Comparison of ENCODE assay signal across 1 cellular context in the genomic region with DNA sequence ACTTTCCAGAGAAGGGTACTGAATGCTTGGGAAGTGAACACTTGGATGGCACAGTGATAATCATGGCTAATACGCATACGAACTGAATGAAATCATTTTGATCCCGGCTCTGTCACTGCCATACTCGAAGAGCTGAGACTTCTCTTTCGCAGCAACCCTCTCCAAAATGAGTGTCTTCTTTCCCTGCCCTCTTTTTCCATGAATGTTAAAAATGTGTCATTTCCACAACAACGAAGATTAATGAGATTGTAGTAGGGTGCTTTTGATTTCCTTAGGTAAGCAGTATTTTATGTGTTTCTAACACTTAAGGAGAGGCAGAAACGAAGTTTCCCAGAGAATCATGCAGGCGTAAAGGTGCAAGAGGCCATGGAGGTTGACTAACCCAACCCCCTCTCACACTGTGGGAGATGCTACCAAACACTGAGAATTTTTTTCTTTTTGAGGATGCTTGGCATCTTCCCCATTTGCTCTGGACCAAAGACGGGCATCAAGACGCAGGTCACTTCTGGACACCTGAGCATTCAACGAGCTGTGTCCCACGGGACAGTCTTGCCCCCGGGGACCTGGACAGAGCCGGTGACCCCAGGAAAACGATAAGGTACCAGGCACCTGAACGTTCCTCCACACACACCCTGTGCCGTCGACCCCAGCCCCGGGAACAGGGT.
TF ChIP-seq lines count a peak whose summit lies in the region.

No MANE protein-coding gene starts in this region.

TF ChIP-seq in H1, 55 proteins besides CTCF, POLR2A, EP300 and RAD21 (continued from another document):
- TF ChIP-seq KDM4A (IDR thresholded peaks at IDR 0.05; ENCODE audit: low read depth, low read length, severe bottlenecking) (peak; percentile 28), SAP30 (IDR thresholded peaks at IDR 0.05; ENCODE audit: insufficient read depth, insufficient replicate concordance, low read length) (peak; percentile 70), CREB1 (IDR thresholded peaks at IDR 0.05) (no peak), TAF1 (IDR thresholded peaks at IDR 0.05; ENCODE audit: low read depth, low read length) (no peak), HDAC2 (IDR thresholded peaks at IDR 0.05; ENCODE audit: borderline replicate concordance in 1 of 2, low read depth in 2 of 2, low read length in 2 of 2) (peak in 1 of 2 experiments; percentile 78; a peak in 1 of 4 replicates), JUN (IDR thresholded peaks at IDR 0.05; ENCODE audit: low read depth, low read length) (no peak), EGR1 (IDR thresholded peaks at IDR 0.05; ENCODE audit: borderline replicate concordance, low read depth, low read length) (no peak), SRF (IDR thresholded peaks at IDR 0.05; ENCODE audit: low read depth, low read length) (no peak), ASH2L (IDR thresholded peaks at IDR 0.05; ENCODE audit: low read length) (peak; percentile 6), SIN3A (conservative IDR thresholded peaks at IDR 0.05 in 1 of 2, IDR thresholded peaks at IDR 0.05 in 1 of 2; ENCODE audit: low read depth in 1 of 2, low read length in 2 of 2) (no peak), CBX5 (IDR thresholded peaks at IDR 0.05; ENCODE audit: low read depth, low read length) (no peak), YY1 (IDR thresholded peaks at IDR 0.05; ENCODE audit: low read depth, low read length) (no peak), ZNF274 (IDR thresholded peaks at IDR 0.05; ENCODE audit: borderline replicate concordance, extremely low read depth, low read length) (no peak), RBBP5 (IDR thresholded peaks at IDR 0.05; ENCODE audit: borderline replicate concordance, low read depth, low read length) (no peak)
- TF ChIP-seq, protein P1, sequence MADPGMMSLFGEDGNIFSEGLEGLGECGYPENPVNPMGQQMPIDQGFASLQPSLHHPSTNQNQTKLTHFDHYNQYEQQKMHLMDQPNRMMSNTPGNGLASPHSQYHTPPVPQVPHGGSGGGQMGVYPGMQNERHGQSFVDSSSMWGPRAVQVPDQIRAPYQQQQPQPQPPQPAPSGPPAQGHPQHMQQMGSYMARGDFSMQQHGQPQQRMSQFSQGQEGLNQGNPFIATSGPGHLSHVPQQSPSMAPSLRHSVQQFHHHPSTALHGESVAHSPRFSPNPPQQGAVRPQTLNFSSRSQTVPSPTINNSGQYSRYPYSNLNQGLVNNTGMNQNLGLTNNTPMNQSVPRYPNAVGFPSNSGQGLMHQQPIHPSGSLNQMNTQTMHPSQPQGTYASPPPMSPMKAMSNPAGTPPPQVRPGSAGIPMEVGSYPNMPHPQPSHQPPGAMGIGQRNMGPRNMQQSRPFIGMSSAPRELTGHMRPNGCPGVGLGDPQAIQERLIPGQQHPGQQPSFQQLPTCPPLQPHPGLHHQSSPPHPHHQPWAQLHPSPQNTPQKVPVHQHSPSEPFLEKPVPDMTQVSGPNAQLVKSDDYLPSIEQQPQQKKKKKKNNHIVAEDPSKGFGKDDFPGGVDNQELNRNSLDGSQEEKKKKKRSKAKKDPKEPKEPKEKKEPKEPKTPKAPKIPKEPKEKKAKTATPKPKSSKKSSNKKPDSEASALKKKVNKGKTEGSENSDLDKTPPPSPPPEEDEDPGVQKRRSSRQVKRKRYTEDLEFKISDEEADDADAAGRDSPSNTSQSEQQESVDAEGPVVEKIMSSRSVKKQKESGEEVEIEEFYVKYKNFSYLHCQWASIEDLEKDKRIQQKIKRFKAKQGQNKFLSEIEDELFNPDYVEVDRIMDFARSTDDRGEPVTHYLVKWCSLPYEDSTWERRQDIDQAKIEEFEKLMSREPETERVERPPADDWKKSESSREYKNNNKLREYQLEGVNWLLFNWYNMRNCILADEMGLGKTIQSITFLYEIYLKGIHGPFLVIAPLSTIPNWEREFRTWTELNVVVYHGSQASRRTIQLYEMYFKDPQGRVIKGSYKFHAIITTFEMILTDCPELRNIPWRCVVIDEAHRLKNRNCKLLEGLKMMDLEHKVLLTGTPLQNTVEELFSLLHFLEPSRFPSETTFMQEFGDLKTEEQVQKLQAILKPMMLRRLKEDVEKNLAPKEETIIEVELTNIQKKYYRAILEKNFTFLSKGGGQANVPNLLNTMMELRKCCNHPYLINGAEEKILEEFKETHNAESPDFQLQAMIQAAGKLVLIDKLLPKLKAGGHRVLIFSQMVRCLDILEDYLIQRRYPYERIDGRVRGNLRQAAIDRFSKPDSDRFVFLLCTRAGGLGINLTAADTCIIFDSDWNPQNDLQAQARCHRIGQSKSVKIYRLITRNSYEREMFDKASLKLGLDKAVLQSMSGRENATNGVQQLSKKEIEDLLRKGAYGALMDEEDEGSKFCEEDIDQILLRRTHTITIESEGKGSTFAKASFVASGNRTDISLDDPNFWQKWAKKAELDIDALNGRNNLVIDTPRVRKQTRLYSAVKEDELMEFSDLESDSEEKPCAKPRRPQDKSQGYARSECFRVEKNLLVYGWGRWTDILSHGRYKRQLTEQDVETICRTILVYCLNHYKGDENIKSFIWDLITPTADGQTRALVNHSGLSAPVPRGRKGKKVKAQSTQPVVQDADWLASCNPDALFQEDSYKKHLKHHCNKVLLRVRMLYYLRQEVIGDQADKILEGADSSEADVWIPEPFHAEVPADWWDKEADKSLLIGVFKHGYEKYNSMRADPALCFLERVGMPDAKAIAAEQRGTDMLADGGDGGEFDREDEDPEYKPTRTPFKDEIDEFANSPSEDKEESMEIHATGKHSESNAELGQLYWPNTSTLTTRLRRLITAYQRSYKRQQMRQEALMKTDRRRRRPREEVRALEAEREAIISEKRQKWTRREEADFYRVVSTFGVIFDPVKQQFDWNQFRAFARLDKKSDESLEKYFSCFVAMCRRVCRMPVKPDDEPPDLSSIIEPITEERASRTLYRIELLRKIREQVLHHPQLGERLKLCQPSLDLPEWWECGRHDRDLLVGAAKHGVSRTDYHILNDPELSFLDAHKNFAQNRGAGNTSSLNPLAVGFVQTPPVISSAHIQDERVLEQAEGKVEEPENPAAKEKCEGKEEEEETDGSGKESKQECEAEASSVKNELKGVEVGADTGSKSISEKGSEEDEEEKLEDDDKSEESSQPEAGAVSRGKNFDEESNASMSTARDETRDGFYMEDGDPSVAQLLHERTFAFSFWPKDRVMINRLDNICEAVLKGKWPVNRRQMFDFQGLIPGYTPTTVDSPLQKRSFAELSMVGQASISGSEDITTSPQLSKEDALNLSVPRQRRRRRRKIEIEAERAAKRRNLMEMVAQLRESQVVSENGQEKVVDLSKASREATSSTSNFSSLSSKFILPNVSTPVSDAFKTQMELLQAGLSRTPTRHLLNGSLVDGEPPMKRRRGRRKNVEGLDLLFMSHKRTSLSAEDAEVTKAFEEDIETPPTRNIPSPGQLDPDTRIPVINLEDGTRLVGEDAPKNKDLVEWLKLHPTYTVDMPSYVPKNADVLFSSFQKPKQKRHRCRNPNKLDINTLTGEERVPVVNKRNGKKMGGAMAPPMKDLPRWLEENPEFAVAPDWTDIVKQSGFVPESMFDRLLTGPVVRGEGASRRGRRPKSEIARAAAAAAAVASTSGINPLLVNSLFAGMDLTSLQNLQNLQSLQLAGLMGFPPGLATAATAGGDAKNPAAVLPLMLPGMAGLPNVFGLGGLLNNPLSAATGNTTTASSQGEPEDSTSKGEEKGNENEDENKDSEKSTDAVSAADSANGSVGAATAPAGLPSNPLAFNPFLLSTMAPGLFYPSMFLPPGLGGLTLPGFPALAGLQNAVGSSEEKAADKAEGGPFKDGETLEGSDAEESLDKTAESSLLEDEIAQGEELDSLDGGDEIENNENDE (IDR thresholded peaks at IDR 0.05; ENCODE audit: insufficient replicate concordance, low read length), result no peak
- TF ChIP-seq, protein P2, sequence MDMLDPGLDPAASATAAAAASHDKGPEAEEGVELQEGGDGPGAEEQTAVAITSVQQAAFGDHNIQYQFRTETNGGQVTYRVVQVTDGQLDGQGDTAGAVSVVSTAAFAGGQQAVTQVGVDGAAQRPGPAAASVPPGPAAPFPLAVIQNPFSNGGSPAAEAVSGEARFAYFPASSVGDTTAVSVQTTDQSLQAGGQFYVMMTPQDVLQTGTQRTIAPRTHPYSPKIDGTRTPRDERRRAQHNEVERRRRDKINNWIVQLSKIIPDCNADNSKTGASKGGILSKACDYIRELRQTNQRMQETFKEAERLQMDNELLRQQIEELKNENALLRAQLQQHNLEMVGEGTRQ (IDR thresholded peaks at IDR 0.05; ENCODE audit: low read length), result no peak
- TF ChIP-seq, protein P3, sequence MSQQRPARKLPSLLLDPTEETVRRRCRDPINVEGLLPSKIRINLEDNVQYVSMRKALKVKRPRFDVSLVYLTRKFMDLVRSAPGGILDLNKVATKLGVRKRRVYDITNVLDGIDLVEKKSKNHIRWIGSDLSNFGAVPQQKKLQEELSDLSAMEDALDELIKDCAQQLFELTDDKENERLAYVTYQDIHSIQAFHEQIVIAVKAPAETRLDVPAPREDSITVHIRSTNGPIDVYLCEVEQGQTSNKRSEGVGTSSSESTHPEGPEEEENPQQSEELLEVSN (IDR thresholded peaks at IDR 0.05), result no peak
